In genomic region chr10:80453715-80454525, GRCh38 we compare ENCODE assay signal across 1 cellular context.
TF ChIP-seq lines count a peak whose summit lies in the region.

TSPAN14 (plus strand) TSS chr10:80454310; CDS start chr10:80489234, 34,924 bp downstream.

TF ChIP-seq in K562, 482 proteins besides CTCF, POLR2A, EP300 and RAD21 (continued from another document and continues in another):
- no peak for TF ChIP-seq ZBTB34 (CRISPR knock-in tag; IDR thresholded peaks at IDR 0.05)
- no peak for TF ChIP-seq ZSCAN32 (CRISPR knock-in tag; IDR thresholded peaks at IDR 0.05)
- no peak for TF ChIP-seq STAT5B (CRISPR knock-in tag; IDR thresholded peaks at IDR 0.05)
- no peak for TF ChIP-seq ZNF778 (CRISPR knock-in tag; IDR thresholded peaks at IDR 0.05)
- TF ChIP-seq HDAC6 (IDR thresholded peaks at IDR 0.05; ENCODE audit: low read depth, low read length): no peak
- peak; percentile 17 for TF ChIP-seq RBM25 (IDR thresholded peaks at IDR 0.05; ENCODE audit: low read depth, low read length, severe bottlenecking)
- no peak for TF ChIP-seq ZNF511 (CRISPR knock-in tag; IDR thresholded peaks at IDR 0.05)
- no peak for TF ChIP-seq ZFPM2 (CRISPR knock-in tag; IDR thresholded peaks at IDR 0.05)
- TF ChIP-seq NFYB (IDR thresholded peaks at IDR 0.05; ENCODE audit: extremely low read depth, insufficient read length): no peak
- TF ChIP-seq CCNT2 (IDR thresholded peaks at IDR 0.05; ENCODE audit: borderline replicate concordance, extremely low read depth, insufficient read length, low read depth, low read length): peak; percentile 66
- TF ChIP-seq ZNF318 (IDR thresholded peaks at IDR 0.05; ENCODE audit: borderline replicate concordance in 1 of 2, low read depth in 1 of 2): no peak
- TF ChIP-seq ZBTB12 (CRISPR knock-in tag; IDR thresholded peaks at IDR 0.05): no peak
- TF ChIP-seq SP2 (IDR thresholded peaks at IDR 0.05; ENCODE audit: extremely low read depth, low read depth, low read length, poor library complexity, severe bottlenecking): no peak
- TF ChIP-seq ZNF174 (CRISPR knock-in tag; IDR thresholded peaks at IDR 0.05): no peak
- TF ChIP-seq SLC30A9 (CRISPR knock-in tag; IDR thresholded peaks at IDR 0.05): no peak
- TF ChIP-seq PHB (CRISPR knock-in tag; IDR thresholded peaks at IDR 0.05): no peak
- TF ChIP-seq KAT7 (CRISPR knock-in tag; IDR thresholded peaks at IDR 0.05; ENCODE audit: borderline replicate concordance): no peak
- TF ChIP-seq ZNF280A (IDR thresholded peaks at IDR 0.05; ENCODE audit: low read depth, partially characterized antibody): no peak
- no peak for TF ChIP-seq CBX2 (IDR thresholded peaks at IDR 0.05; ENCODE audit: insufficient read depth, low read length, poor library complexity, severe bottlenecking)
- TF ChIP-seq GTF2B (IDR thresholded peaks at IDR 0.05; ENCODE audit: extremely low read depth, insufficient read length): no peak
- no peak for TF ChIP-seq CTCFL (IDR thresholded peaks at IDR 0.05; ENCODE audit: borderline replicate concordance, insufficient read depth, low read depth, low read length, poor library complexity, severe bottlenecking)
- no peak; the same call in 1 of the 2 replicates for TF ChIP-seq ZSCAN29 (IDR thresholded peaks at IDR 0.05)
- no peak for TF ChIP-seq TCFL5 (CRISPR knock-in tag; conservative IDR thresholded peaks at IDR 0.05)
- TF ChIP-seq BCOR (IDR thresholded peaks at IDR 0.05): no peak
- peak; percentile 45 for TF ChIP-seq GABPA (tag; conservative IDR thresholded peaks at IDR 0.05; ENCODE audit: low read depth)
- TF ChIP-seq BCLAF1 (IDR thresholded peaks at IDR 0.05; ENCODE audit: borderline replicate concordance in 1 of 2, control insufficient read depth in 1 of 2, low read depth in 2 of 2, low read length in 1 of 2): no peak
- no peak for TF ChIP-seq ZKSCAN3 (CRISPR knock-in tag; IDR thresholded peaks at IDR 0.05)
- TF ChIP-seq NFRKB (IDR thresholded peaks at IDR 0.05; ENCODE audit: low read depth): no peak
- no peak for TF ChIP-seq SMARCA5 (IDR thresholded peaks at IDR 0.05)
- no peak for TF ChIP-seq CC2D1A (IDR thresholded peaks at IDR 0.05)
- TF ChIP-seq RBBP5 (IDR thresholded peaks at IDR 0.05; ENCODE audit: borderline replicate concordance, insufficient read depth, low read length, poor library complexity, severe bottlenecking): peak; percentile 72
- no peak for TF ChIP-seq ZNF12 (CRISPR knock-in tag; IDR thresholded peaks at IDR 0.05)
- no peak for TF ChIP-seq CHD2 (IDR thresholded peaks at IDR 0.05; ENCODE audit: low read depth, low read length)
